ENCODE assay signal across 25 cellular contexts in genomic region chr1:209062863-209063262, GRCh38.
DNase-seq lines count a peak whose midpoint lies in the region; ATAC-seq, FAIRE-seq and TF ChIP-seq lines count a peak whose summit lies in the region.
"Had no signal": no experiment of that assay in that cellular context is flagged by ENCODE, and none has a peak within 500 bp of the region (broad histone marks: within the 10 kb centered on the region; RNA-seq: fewer than 3 reads in every experiment).

No MANE protein-coding gene starts in this region.

- H3K36me3 ChIP-seq in GM12878 (ENCODE audit: control insufficient read depth in 2 of 2, insufficient read depth in 2 of 2, low read length in 1 of 2) (no peaks in the 10 kb centered on the region), sigmoid colon (no peaks in the 10 kb centered on the region)
- H3K36me3 ChIP-seq: colonic mucosa, Peyer's patch, suprapubic skin had no signal

- H3K27ac ChIP-seq in GM12878 (ENCODE audit: control insufficient read depth, insufficient read depth) (peak overlapping the region; percentile 45), sigmoid colon (no peak overlapping the region), dorsolateral prefrontal cortex (no peak overlapping the region)
- H3K27ac ChIP-seq: colonic mucosa, Peyer's patch, skin epidermis, suprapubic skin had no signal

- WGBS in GM12878 (ENCODE audit: insufficient coverage, insufficient replicate concordance, low lambda C conversion rate, missing lambda C conversion rate) = 11% methylated on average over 1 of the region's 1 CpG
- WGBS in sigmoid colon, 2 donors = 49 to 73% methylated on average over 1 of the region's 1 CpG

- in situ Hi-C loops in GM12878 (cut with MboI) = no loop called here

- TF ChIP-seq POLR2A in GM12878 (IDR thresholded peaks at IDR 0.05; ENCODE audit: low read depth, low read length) = no peak
- TF ChIP-seq POLR2A in sigmoid colon (IDR thresholded peaks at IDR 0.05) = no peak

- FAIRE-seq in GM12878 (lab: Jason Lieb, UNC) = no peak
- FAIRE-seq: endothelial cell of umbilical vein had no signal

- ATAC-seq in GM18858 (IDR thresholded peaks at IDR 0.05; ENCODE audit: unreplicated experiment) (peak; percentile 80), GM21717 (IDR thresholded peaks at IDR 0.05; ENCODE audit: unreplicated experiment) (peak; percentile 67), HG03045 (IDR thresholded peaks at IDR 0.05; ENCODE audit: unreplicated experiment) (peak; percentile 67), GM12878 (0 out of 3 replicates have a peak, but pooled peaks have one; percentile 33)

- no peaks in the 10 kb centered on the region for H4K20me1 ChIP-seq in GM12878 (ENCODE audit: control insufficient read depth, insufficient read depth)

- POLR2A ChIA-PET in GM12878 (lab: Charles Lee) = interaction anchor here (1.0 kb wide), 1 partner anchor 19 kb away, joined by 3 read pairs; no protein-coding TSS in a partner anchor

- H3K27me3 ChIP-seq in GM12878 (replicated peaks in 1 of 2; ENCODE audit: control insufficient read depth in 2 of 2, insufficient read depth in 2 of 2, low read length in 1 of 2) (no peaks in the 10 kb centered on the region), sigmoid colon (no peaks in the 10 kb centered on the region), dorsolateral prefrontal cortex (peaks cover 0 to 3% (median 0%) of the 10 kb centered on the region in 45 donors)
- H3K27me3 ChIP-seq: colonic mucosa, Peyer's patch had no signal

- TF ChIP-seq RAD21 in GM12878 (IDR thresholded peaks at IDR 0.05; ENCODE audit: insufficient read depth, low read depth, low read length) = 0 out of 2 replicates have a peak, but pooled peaks have one; percentile 24

- H3K4me2 ChIP-seq in GM12878 (ENCODE audit: control insufficient read depth, insufficient read depth) = peak overlapping the region; percentile 11
- H3K4me2 ChIP-seq: SK-N-SH had no signal

- CTCF ChIA-PET in GM12878 (lab: Yijun Ruan, JAX) = interaction anchor here (1.1 to 1.6 kb wide), 2 partner anchors 13 to 30 kb away, joined by 3 to 4 read pairs; no protein-coding TSS in a partner anchor

- H3K4me3 ChIP-seq in GM12878 (peak overlapping the region; percentile 28; the same call in 1 of the 2 replicates), sigmoid colon (no peak overlapping the region), dorsolateral prefrontal cortex (no peak overlapping the region)
- H3K4me3 ChIP-seq: colonic mucosa, Peyer's patch, skin epidermis, suprapubic skin had no signal

- intact Hi-C loops in GM12878 (cut with micrococcal nuclease; ENCODE audit: unreplicated experiment) = no loop called here
- intact Hi-C loops in sigmoid colon (cut with DNase I) = no loop called here
- intact Hi-C loops in dorsolateral prefrontal cortex (cut with DNase I) = no loop called here

- TF ChIP-seq EP300 in GM12878 (IDR thresholded peaks at IDR 0.05; ENCODE audit: borderline replicate concordance in 1 of 2, control insufficient read depth in 1 of 2, low read depth in 2 of 2, low read length in 2 of 2) (no peak), sigmoid colon (IDR thresholded peaks at IDR 0.05) (no peak)

- H3K9me3 ChIP-seq in GM12878 (replicated peaks; ENCODE audit: control insufficient read depth, insufficient read depth, low read length) (no peaks in the 10 kb centered on the region), sigmoid colon (no peaks in the 10 kb centered on the region)
- H3K9me3 ChIP-seq: colonic mucosa, Peyer's patch, SK-N-SH, suprapubic skin had no signal

- H3K4me1 ChIP-seq in GM12878 (ENCODE audit: control insufficient read depth, insufficient read depth, low read length) (peaks cover 28% of the 10 kb centered on the region), sigmoid colon (peaks cover 0 to 14% (median 3%) of the 10 kb centered on the region in 4 donors)
- H3K4me1 ChIP-seq: colonic mucosa, Peyer's patch, suprapubic skin had no signal

- H3K9ac ChIP-seq in GM12878 (ENCODE audit: control insufficient read depth, insufficient read depth, low read length) = peak overlapping the region; percentile 20; the same call in 1 of the 2 replicates
- H3K9ac ChIP-seq: SK-N-SH had no signal

- BruUV-seq in GM12878 (replicated peaks; lab: Mats Ljungman, UMichigan) = no TSS peak

- no peak for DNase-seq in GM12878 (ENCODE audit: low read depth, low spot score)
- no peak for DNase-seq in sigmoid colon
- no peak for DNase-seq in NOMO-1 treated with dmso at 0.1 percent for 144 hours (lab: John Stamatoyannopoulos, UW; ENCODE audit: unreplicated experiment)
- no peak for DNase-seq in activated gamma-delta T cell (lab: John Stamatoyannopoulos, UW)
- DNase-seq in dorsolateral prefrontal cortex = no peak
- DNase-seq: activated CD4-positive, alpha-beta T cell treated with anti-CD3 and anti-CD28 coated beads, Interleukin-2, amount 10 ng/mL, durations not matched to agents 24 days and 14 days; activated naive CD4-positive, alpha-beta T cell treated with anti-CD3 and anti-CD28 coated beads, Interleukin-2, amount 50 U/mL, for 16 hours; activated T-cell treated with anti-CD3 and anti-CD28 coated beads for 4 hours; colonic mucosa; GOT3; hypothalamus; Kasumi-1; NCI-H1092 treated with DMSO at 0.1 percent for 48 hours; NCI-H2171; NCI-H82; Peyer's patch; SK-N-SH; stimulated activated CD4-positive, alpha-beta T cell treated with anti-CD3 and anti-CD28 coated beads, Interleukin-4, amount 100 ng/mL, for 4 hours; stimulated activated CD8-positive, alpha-beta memory T cell treated with anti-CD3 and anti-CD28 coated beads, Interleukin-4, amount 100 ng/mL, for 48 hours had no signal

- TF ChIP-seq CTCF in GM12878 (IDR thresholded peaks at IDR 0.05 in 2 of 3, conservative IDR thresholded peaks at IDR 0.05 in 1 of 3; ENCODE audit: control insufficient read depth in 2 of 3, extremely low read depth in 1 of 3, insufficient read depth in 1 of 3, low read depth in 3 of 3, low read length in 3 of 3) = no peak
- no peak for TF ChIP-seq CTCF in sigmoid colon (IDR thresholded peaks at IDR 0.05)
- no peak for TF ChIP-seq CTCF in dorsolateral prefrontal cortex (IDR thresholded peaks at IDR 0.05 in 54 of 56, conservative IDR thresholded peaks at IDR 0.05 in 2 of 56; ENCODE audit: low read depth in 1 of 56, partially characterized antibody in 56 of 56)

- SMC1A ChIA-PET in GM12878 (lab: Charles Lee; ENCODE audit: uncharacterized antibody, unreplicated experiment) = interaction anchor here (0.7 to 1.0 kb wide), 2 partner anchors 15 to 25 kb away, joined by 3 read pairs; no protein-coding TSS in a partner anchor

- no peaks in the 10 kb centered on the region for H3K79me2 ChIP-seq in GM12878 (ENCODE audit: control insufficient read depth, insufficient read depth, low read length)

- RAD21 ChIA-PET in GM12878 (lab: Charles Lee; ENCODE audit: unreplicated experiment) = no interaction called here

- H2AFZ ChIP-seq in GM12878 (ENCODE audit: control insufficient read depth, low read depth, low read length) = no peak overlapping the region; the same call in 1 of the 2 replicates

TF ChIP-seq in GM12878, 131 proteins besides CTCF, POLR2A, EP300 and RAD21 (continues in another document):
- no peak for TF ChIP-seq CEBPZ (IDR thresholded peaks at IDR 0.05; ENCODE audit: low read depth, low read length)
- TF ChIP-seq ZBED1 (IDR thresholded peaks at IDR 0.05; ENCODE audit: borderline replicate concordance) = no peak
- no peak for TF ChIP-seq PML (IDR thresholded peaks at IDR 0.05; ENCODE audit: low read length)
- TF ChIP-seq RFX5 (IDR thresholded peaks at IDR 0.05; ENCODE audit: low read depth, low read length) = no peak
- no peak for TF ChIP-seq BCL11A (IDR thresholded peaks at IDR 0.05; ENCODE audit: low read depth, low read length)
- TF ChIP-seq SIN3A (IDR thresholded peaks at IDR 0.05; ENCODE audit: low read depth, low read length) = no peak
